8 cellular contexts compared by ENCODE assay signal in the genomic region with DNA sequence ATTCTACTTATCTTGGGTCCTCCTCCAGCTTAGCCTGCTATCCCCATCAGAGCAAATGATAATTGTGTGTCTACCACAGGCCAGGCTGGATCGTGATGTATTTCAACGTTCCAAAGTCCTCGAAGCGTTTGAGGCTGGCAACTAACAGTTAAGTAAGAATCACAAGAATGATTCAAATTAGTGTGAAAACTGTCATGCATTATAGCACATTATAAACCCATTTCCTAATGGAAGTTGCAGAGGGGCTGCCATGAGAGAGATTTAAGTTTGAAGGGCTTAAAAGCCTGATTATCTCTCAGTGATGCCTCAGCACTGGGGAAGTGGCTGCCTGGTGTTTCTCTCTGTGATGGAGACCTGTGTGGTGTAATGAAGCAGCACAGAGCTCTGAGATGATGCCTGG.
"Had no signal": no experiment of that assay in that cellular context is flagged by ENCODE, and none has a peak within 500 bp of the region (broad histone marks: within the 10 kb centered on the region; RNA-seq: fewer than 3 reads in every experiment).

No MANE protein-coding gene starts in this region.

- H3K4me3 ChIP-seq: GM23248, HAP-1, K562 had no signal

- H3K27ac ChIP-seq: GM23248 had no signal

- DNase-seq: GM23248, GOT3, H7, HFFc6, IMR-90 had no signal

- H3K9ac ChIP-seq: GM23248 had no signal

- H3K4me3 Mint-ChIP-seq: HFFc6 had no signal

- ATAC-seq: HCT116, K562 had no signal

- H3K9me3 ChIP-seq: HAP-1 had no signal

- H3K4me1 ChIP-seq: HAP-1 had no signal

- H3K9me3 Mint-ChIP-seq: HFFc6 had no signal

- H2AFZ ChIP-seq: GM23248 had no signal

- H3K27ac Mint-ChIP-seq: HFFc6 had no signal

- H3K36me3 ChIP-seq: HAP-1 had no signal
